Comparison of ENCODE assay signal across 1 cellular context in the genomic region with DNA sequence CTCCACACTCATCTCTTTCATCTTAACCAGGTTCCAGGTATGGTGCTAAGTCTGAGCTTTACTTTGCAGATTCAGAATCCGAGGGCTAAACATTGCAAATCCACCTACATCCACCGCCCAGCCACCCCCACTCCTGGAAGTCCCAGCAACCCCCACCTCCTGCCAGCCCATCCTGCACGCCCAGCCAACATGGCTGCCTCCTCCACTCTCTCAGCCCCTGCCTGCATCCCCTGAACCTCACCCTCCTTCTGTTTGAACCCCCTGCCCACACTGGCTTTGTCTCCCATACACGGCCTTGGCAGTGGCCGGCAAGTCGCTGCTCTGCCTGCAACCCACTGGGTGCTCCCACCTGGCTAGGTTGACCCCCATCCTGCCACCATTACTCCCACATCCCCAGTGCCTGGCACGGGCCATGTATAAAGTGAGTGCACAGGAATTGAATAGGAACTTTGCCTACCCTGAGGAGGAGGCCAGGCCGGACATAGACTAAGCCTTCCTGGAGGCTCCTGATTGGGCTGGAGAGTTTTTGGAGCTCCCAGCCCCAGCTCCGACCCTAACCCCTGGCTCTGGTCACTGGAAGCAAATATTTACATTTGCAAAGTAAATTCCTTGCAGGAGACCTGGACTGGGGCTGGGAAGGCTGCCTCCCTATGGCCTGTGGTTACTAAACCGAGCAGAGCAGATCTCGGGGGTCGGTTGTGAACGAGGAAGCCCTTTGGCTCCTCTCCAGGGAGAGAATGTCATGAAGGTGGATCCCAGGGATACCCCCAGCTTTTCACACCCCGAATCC.
TF ChIP-seq lines count a peak whose summit lies in the region.

No MANE protein-coding gene starts in this region.

TF ChIP-seq in SK-N-SH treated with all-trans-retinoic acid at 6 μM for 48 hours, 23 proteins besides CTCF, POLR2A, EP300 and RAD21 (continued from another document):
- TF ChIP-seq, protein P1, sequence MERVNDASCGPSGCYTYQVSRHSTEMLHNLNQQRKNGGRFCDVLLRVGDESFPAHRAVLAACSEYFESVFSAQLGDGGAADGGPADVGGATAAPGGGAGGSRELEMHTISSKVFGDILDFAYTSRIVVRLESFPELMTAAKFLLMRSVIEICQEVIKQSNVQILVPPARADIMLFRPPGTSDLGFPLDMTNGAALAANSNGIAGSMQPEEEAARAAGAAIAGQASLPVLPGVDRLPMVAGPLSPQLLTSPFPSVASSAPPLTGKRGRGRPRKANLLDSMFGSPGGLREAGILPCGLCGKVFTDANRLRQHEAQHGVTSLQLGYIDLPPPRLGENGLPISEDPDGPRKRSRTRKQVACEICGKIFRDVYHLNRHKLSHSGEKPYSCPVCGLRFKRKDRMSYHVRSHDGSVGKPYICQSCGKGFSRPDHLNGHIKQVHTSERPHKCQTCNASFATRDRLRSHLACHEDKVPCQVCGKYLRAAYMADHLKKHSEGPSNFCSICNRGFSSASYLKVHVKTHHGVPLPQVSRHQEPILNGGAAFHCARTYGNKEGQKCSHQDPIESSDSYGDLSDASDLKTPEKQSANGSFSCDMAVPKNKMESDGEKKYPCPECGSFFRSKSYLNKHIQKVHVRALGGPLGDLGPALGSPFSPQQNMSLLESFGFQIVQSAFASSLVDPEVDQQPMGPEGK (CRISPR knock-in tag; IDR thresholded peaks at IDR 0.05; ENCODE audit: borderline replicate concordance): no peak
